ENCODE assay signal across 9 cellular contexts in genomic region chr17:32523017-32523680, GRCh38. TPM values are rescaled to one million over a fixed set of nuclear protein-coding genes. Genes with fewer than 3 reads are reported as not detected.
DNase-seq lines count a peak whose midpoint lies in the region; ATAC-seq and TF ChIP-seq lines count a peak whose summit lies in the region.
"Had no signal": no experiment of that assay in that cellular context is flagged by ENCODE, and none has a peak within 500 bp of the region (broad histone marks: within the 10 kb centered on the region; RNA-seq: fewer than 3 reads in every experiment).

No MANE protein-coding gene starts in this region.

- no peak for TF ChIP-seq CTCF in endothelial cell (IDR thresholded peaks at IDR 0.05; ENCODE audit: unreplicated experiment)

- ATAC-seq in GM19324 (IDR thresholded peaks at IDR 0.05; ENCODE audit: low FRiP score, unreplicated experiment), result peak; percentile 72
- peak; percentile 61 for ATAC-seq in HG03159 (IDR thresholded peaks at IDR 0.05; ENCODE audit: unreplicated experiment)
- no peak for ATAC-seq in left cardiac atrium
- ATAC-seq: left colon had no signal

- peak; percentile 25 for DNase-seq in CD1c-positive myeloid dendritic cell (ENCODE audit: extremely low spot score)
- peak; percentile 50 for DNase-seq in activated T-helper 1 cell treated with anti-CD3 and anti-CD28 coated beads, Interleukin-12 subunit alpha, Interleukin-12 subunit beta, Interleukin-2, Interleukin-4 antibody, amounts not matched to agents 30 ng/mL and 10 ng/mL and 1 ng/mL, durations not matched to agents 14 hours and 24 hours and 36 hours (ENCODE audit: low spot score)
- no peak for DNase-seq in OCI-M1 (lab: John Stamatoyannopoulos, UW)
- DNase-seq in cortex of kidney (lab: John Stamatoyannopoulos, UW), result no peak
- DNase-seq in left cardiac atrium, result no peak
- no peak for DNase-seq in endothelial cell (ENCODE audit: low spot score)

- H3K9me3 Mint-ChIP-seq in activated T-helper 1 cell treated with anti-CD3 and anti-CD28 coated beads, Interleukin-12 subunit alpha, Interleukin-12 subunit beta, Interleukin-2, Interleukin-4 antibody, amounts not matched to agents 30 ng/mL and 10 ng/mL and 1 ng/mL, durations not matched to agents 14 hours and 24 hours and 36 hours, result no peaks in the 10 kb centered on the region
- no peaks in the 10 kb centered on the region for H3K9me3 Mint-ChIP-seq in endothelial cell (ENCODE audit: unreplicated experiment)

- H3K4me3 Mint-ChIP-seq in activated T-helper 1 cell treated with anti-CD3 and anti-CD28 coated beads, Interleukin-12 subunit alpha, Interleukin-12 subunit beta, Interleukin-2, Interleukin-4 antibody, amounts not matched to agents 30 ng/mL and 10 ng/mL and 1 ng/mL, durations not matched to agents 14 hours and 24 hours and 36 hours, result peak overlapping the region; percentile 64
- no peak overlapping the region for H3K4me3 Mint-ChIP-seq in endothelial cell (ENCODE audit: unreplicated experiment)

- peaks cover 18% of the 10 kb centered on the region for H3K27me3 Mint-ChIP-seq in activated T-helper 1 cell treated with anti-CD3 and anti-CD28 coated beads, Interleukin-12 subunit alpha, Interleukin-12 subunit beta, Interleukin-2, Interleukin-4 antibody, amounts not matched to agents 30 ng/mL and 10 ng/mL and 1 ng/mL, durations not matched to agents 14 hours and 24 hours and 36 hours (ENCODE audit: insufficient read depth)
- peaks cover 4% of the 10 kb centered on the region for H3K27me3 Mint-ChIP-seq in endothelial cell (ENCODE audit: unreplicated experiment)

- H3K27ac Mint-ChIP-seq in activated T-helper 1 cell treated with anti-CD3 and anti-CD28 coated beads, Interleukin-12 subunit alpha, Interleukin-12 subunit beta, Interleukin-2, Interleukin-4 antibody, amounts not matched to agents 30 ng/mL and 10 ng/mL and 1 ng/mL, durations not matched to agents 14 hours and 24 hours and 36 hours, result peak overlapping the region; percentile 92
- H3K27ac Mint-ChIP-seq in endothelial cell (ENCODE audit: unreplicated experiment), result no peak overlapping the region

- no peaks in the 10 kb centered on the region for H3K36me3 Mint-ChIP-seq in activated T-helper 1 cell treated with anti-CD3 and anti-CD28 coated beads, Interleukin-12 subunit alpha, Interleukin-12 subunit beta, Interleukin-2, Interleukin-4 antibody, amounts not matched to agents 30 ng/mL and 10 ng/mL and 1 ng/mL, durations not matched to agents 14 hours and 24 hours and 36 hours (ENCODE audit: low read depth)
- H3K36me3 Mint-ChIP-seq in endothelial cell (ENCODE audit: low read depth, unreplicated experiment), result no peaks in the 10 kb centered on the region

- intact Hi-C loops in activated T-helper 1 cell treated with anti-CD3 and anti-CD28 coated beads, Interleukin-12 subunit alpha, Interleukin-12 subunit beta, Interleukin-2, Interleukin-4 antibody, amounts not matched to agents 30 ng/mL and 10 ng/mL and 1 ng/mL, durations not matched to agents 14 hours and 24 hours and 36 hours (cut with micrococcal nuclease), result loop anchor here (1.0 to 10.0 kb wide), 8 partner anchors 20 to 1854 kb away; partner anchors contain the start of gene MYO1D
- intact Hi-C loops in left cardiac atrium (cut with DNase I), result no loop called here

- H3K4me1 Mint-ChIP-seq in activated T-helper 1 cell treated with anti-CD3 and anti-CD28 coated beads, Interleukin-12 subunit alpha, Interleukin-12 subunit beta, Interleukin-2, Interleukin-4 antibody, amounts not matched to agents 30 ng/mL and 10 ng/mL and 1 ng/mL, durations not matched to agents 14 hours and 24 hours and 36 hours (ENCODE audit: low read depth), result peaks cover 77% of the 10 kb centered on the region
- H3K4me1 Mint-ChIP-seq in endothelial cell (ENCODE audit: unreplicated experiment), result peaks cover 29% of the 10 kb centered on the region

RNA-seq across cellular contexts. Expression of gene CDK5R1, which starts 36.4 kb away (rescaled TPM):
- total RNA-seq in activated T-helper 1 cell treated with anti-CD3 and anti-CD28 coated beads, Interleukin-12 subunit alpha, Interleukin-12 subunit beta, Interleukin-2, Interleukin-4 antibody, amounts not matched to agents 30 ng/mL and 10 ng/mL and 1 ng/mL, durations not matched to agents 14 hours and 24 hours and 36 hours, result 6.1 and 7.1 TPM in 2 replicates
- total RNA-seq in left cardiac atrium, result 1 to 10 TPM; 1.4 to 1.7 TPM
- total RNA-seq in endothelial cell (ENCODE audit: unreplicated experiment), result 2.2 TPM

Comparison
In these comparisons a context has a peak if more than half of its experiments do, and no peak if none do; other contexts are left out.
1. DNase-seq: peak in CD1c-positive myeloid dendritic cell (single experiment) and activated T-helper 1 cell treated with anti-CD3 and anti-CD28 coated beads, Interleukin-12 subunit alpha, Interleukin-12 subunit beta, Interleukin-2, Interleukin-4 antibody, amounts not matched to agents 30 ng/mL and 10 ng/mL and 1 ng/mL, durations not matched to agents 14 hours and 24 hours and 36 hours (single experiment); none in OCI-M1 (single experiment), cortex of kidney (single experiment), left cardiac atrium (single experiment) and endothelial cell (single experiment).
2. ATAC-seq: peak in GM19324 (single experiment) and HG03159 (single experiment); none in left cardiac atrium (0 of 2).